Comparison of ENCODE assay signal across 21 cellular contexts in the genomic region with DNA sequence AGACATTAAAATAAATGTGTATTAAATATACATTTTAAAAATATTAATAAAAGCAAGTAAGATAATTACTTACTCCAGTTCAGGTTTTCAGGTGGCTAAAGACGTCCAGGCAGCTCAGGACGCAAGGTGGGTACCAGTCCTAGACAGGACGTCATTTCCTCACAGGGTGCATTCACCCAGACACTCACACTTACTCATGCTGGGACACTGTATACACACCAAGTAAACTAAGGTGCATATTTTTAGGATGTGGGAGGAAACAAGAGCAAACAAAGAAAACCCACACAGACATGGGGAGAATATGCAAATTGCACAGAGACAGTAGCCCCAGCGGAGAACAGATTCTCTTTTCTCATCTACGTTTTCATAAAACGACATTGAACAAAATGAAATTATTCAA.
"Had no signal": no experiment of that assay in that cellular context is flagged by ENCODE, and none has a peak within 500 bp of the region (broad histone marks: within the 10 kb centered on the region; RNA-seq: fewer than 3 reads in every experiment).

No MANE protein-coding gene starts in this region.

- FAIRE-seq: kidney, pancreas had no signal

- H3K27ac Mint-ChIP-seq: activated CD4-positive, alpha-beta T cell treated with anti-CD3 and anti-CD28 coated beads, Interleukin-2, amount 10 ng/mL, durations not matched to agents 24 days and 14 days; activated CD8-positive, alpha-beta T cell treated with anti-CD3 and anti-CD28 coated beads for 36 hours; activated T-cell treated with anti-CD3 and anti-CD28 coated beads, Interleukin-2, amount 50 U/mL, for 24 hours; activated T-helper 2 cell treated with anti-CD3 and anti-CD28 coated beads, Interferon-gamma antibody, Interleukin-2, Interleukin-4, amounts not matched to agents 10 μg/mL and 5 μg/mL and 100 μg/mL, durations not matched to agents 14 hours and 24 hours and 36 hours; mesothelial cell of epicardium; natural killer cell treated with Interleukin-12 subunit alpha and Interleukin-12 subunit beta and Interleukin-15 and Interleukin-18, amount 100 ng/mL, for 72 hours; stimulated activated memory B cell treated with anti-CD40 and anti-IgM and Interleukin-4, amounts not matched to agents 10 μg/mL and 1 μg/mL and 100 μg/mL, for 72 hours had no signal

- DNase-seq: activated CD4-positive, alpha-beta T cell treated with anti-CD3 and anti-CD28 coated beads, Interleukin-2, amount 10 ng/mL, durations not matched to agents 24 days and 14 days; activated CD8-positive, alpha-beta T cell treated with anti-CD3 and anti-CD28 coated beads for 36 hours; activated naive CD4-positive, alpha-beta T cell treated with Interleukin-2 at 50 U/mL for 16 hours; activated T-cell treated with anti-CD3 and anti-CD28 coated beads, Interleukin-2, amount 50 U/mL, for 24 hours; body of pancreas; central memory CD4-positive, alpha-beta T cell; gastrocnemius medialis; head of caudate nucleus; kidney; stimulated activated CD4-positive, alpha-beta T cell treated with anti-CD3 and anti-CD28 coated beads, Interleukin-4, amount 100 ng/mL, for 4 hours; T-helper 9 cell had no signal

- H3K36me3 ChIP-seq: gastrocnemius medialis, left lung, neutrophil, pancreas, thoracic aorta had no signal

- H3K9me3 Mint-ChIP-seq: mesothelial cell of epicardium had no signal

- H3K36me3 Mint-ChIP-seq: mesothelial cell of epicardium; stimulated activated memory B cell treated with anti-CD40 and anti-IgM and Interleukin-4, amounts not matched to agents 10 μg/mL and 1 μg/mL and 100 μg/mL, for 72 hours had no signal

- H3K27ac ChIP-seq: body of pancreas, coronary artery, gastrocnemius medialis, left lung, neutrophil, pancreas, thoracic aorta had no signal

- H3K4me1 ChIP-seq: body of pancreas, gastrocnemius medialis, left lung, pancreas had no signal

- H3K4me3 Mint-ChIP-seq: activated CD4-positive, alpha-beta T cell treated with anti-CD3 and anti-CD28 coated beads, Interleukin-2, amount 10 ng/mL, durations not matched to agents 24 days and 14 days; activated CD8-positive, alpha-beta T cell treated with anti-CD3 and anti-CD28 coated beads for 36 hours; activated T-cell treated with anti-CD3 and anti-CD28 coated beads, Interleukin-2, amount 50 U/mL, for 24 hours; mesothelial cell of epicardium; natural killer cell treated with Interleukin-12 subunit alpha and Interleukin-12 subunit beta and Interleukin-15 and Interleukin-18, amount 100 ng/mL, for 72 hours; stimulated activated memory B cell treated with anti-CD40 and anti-IgM and Interleukin-4, amounts not matched to agents 10 μg/mL and 1 μg/mL and 100 μg/mL, for 72 hours had no signal

- H3K27me3 Mint-ChIP-seq: activated CD4-positive, alpha-beta T cell treated with anti-CD3 and anti-CD28 coated beads, Interleukin-2, amount 10 ng/mL, durations not matched to agents 24 days and 14 days; activated CD8-positive, alpha-beta T cell treated with anti-CD3 and anti-CD28 coated beads for 36 hours; activated T-cell treated with anti-CD3 and anti-CD28 coated beads, Interleukin-2, amount 50 U/mL, for 24 hours; natural killer cell treated with Interleukin-12 subunit alpha and Interleukin-12 subunit beta and Interleukin-15 and Interleukin-18, amount 100 ng/mL, for 72 hours; stimulated activated memory B cell treated with anti-CD40 and anti-IgM and Interleukin-4, amounts not matched to agents 10 μg/mL and 1 μg/mL and 100 μg/mL, for 72 hours had no signal

- H3K4me1 Mint-ChIP-seq: activated CD4-positive, alpha-beta T cell treated with anti-CD3 and anti-CD28 coated beads, Interleukin-2, amount 10 ng/mL, durations not matched to agents 24 days and 14 days; mesothelial cell of epicardium; stimulated activated memory B cell treated with anti-CD40 and anti-IgM and Interleukin-4, amounts not matched to agents 10 μg/mL and 1 μg/mL and 100 μg/mL, for 72 hours had no signal

- H3K9me3 ChIP-seq: body of pancreas, gastrocnemius medialis, neutrophil, pancreas, thoracic aorta had no signal

- H3K27me3 ChIP-seq: body of pancreas, gastrocnemius medialis, left lung, neutrophil, pancreas had no signal

- ATAC-seq: activated CD8-positive, alpha-beta T cell treated with anti-CD3 and anti-CD28 coated beads for 36 hours; body of pancreas; gastrocnemius medialis; left lung; natural killer cell treated with Interleukin-12 subunit alpha and Interleukin-12 subunit beta and Interleukin-15 and Interleukin-18, amount 100 ng/mL, for 72 hours; pancreas; sciatic nerve; stimulated activated memory B cell treated with anti-CD40 and anti-IgM and Interleukin-4, amounts not matched to agents 10 μg/mL and 1 μg/mL and 100 μg/mL, for 72 hours had no signal

- H3K4me3 ChIP-seq: body of pancreas, coronary artery, gastrocnemius medialis, left lung, pancreas, thoracic aorta had no signal
